26 cellular contexts compared by ENCODE assay signal in the genomic region with DNA sequence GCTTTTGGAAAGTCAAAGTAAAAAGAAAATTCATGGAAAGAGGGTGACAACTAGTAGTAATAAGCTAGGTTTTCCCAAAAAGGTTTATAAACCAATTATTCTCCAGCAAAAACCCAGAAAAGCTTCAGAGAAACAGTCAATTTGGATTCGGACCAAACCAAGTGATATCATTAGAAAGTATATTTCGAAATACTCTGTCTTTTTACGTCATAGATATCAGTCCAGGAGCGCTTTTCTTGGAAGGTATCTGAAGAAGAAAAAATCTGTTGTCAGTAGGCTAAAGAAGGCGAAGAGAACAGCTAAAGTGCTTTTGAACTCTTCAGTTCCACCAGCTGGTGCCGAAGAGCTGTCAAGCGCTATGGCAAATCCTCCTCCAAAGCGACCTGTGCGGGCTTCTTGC.
"Had no signal": no experiment of that assay in that cellular context is flagged by ENCODE, and none has a peak within 500 bp of the region (broad histone marks: within the 10 kb centered on the region; RNA-seq: fewer than 3 reads in every experiment).

No MANE protein-coding gene starts in this region.

- H3K27ac ChIP-seq: brain microvascular endothelial cell, cardiac muscle cell, SJSA1 had no signal

- H3K9me3 ChIP-seq: SJSA1 had no signal

- H3K9me3 Mint-ChIP-seq: activated B cell treated with CpG ODN at 0.5 μM for 24 hours had no signal

- H3K27me3 ChIP-seq: brain microvascular endothelial cell, cardiac muscle cell, SJSA1 had no signal

- H3K36me3 ChIP-seq: brain microvascular endothelial cell had no signal

- H3K4me1 ChIP-seq: SJSA1 had no signal

- H3K4me3 Mint-ChIP-seq: activated B cell treated with CpG ODN at 0.5 μM for 24 hours; activated CD4-positive, alpha-beta memory T cell treated with anti-CD3 and anti-CD28 coated beads for 36 hours; activated CD4-positive, alpha-beta T cell treated with anti-CD3 and anti-CD28 coated beads, Interleukin-2, amount 10 ng/mL, durations not matched to agents 24 days and 14 days; activated naive CD8-positive, alpha-beta T cell; activated T-cell treated with anti-CD3 and anti-CD28 coated beads, Interleukin-2, amount 50 U/mL, for 4 hours had no signal

- FAIRE-seq: RCC 7860 had no signal

- H3K27ac Mint-ChIP-seq: activated B cell treated with CpG ODN at 0.5 μM for 24 hours; activated CD4-positive, alpha-beta memory T cell treated with anti-CD3 and anti-CD28 coated beads for 36 hours; activated CD4-positive, alpha-beta T cell treated with anti-CD3 and anti-CD28 coated beads, Interleukin-2, amount 10 ng/mL, durations not matched to agents 24 days and 14 days; activated naive CD8-positive, alpha-beta T cell had no signal

- ATAC-seq: activated T-cell treated with anti-CD3 and anti-CD28 coated beads, Interleukin-2, amount 50 U/mL, for 4 hours; PC-3; SK-N-SH treated with all-trans-retinoic acid at 6 μM for 48 hours had no signal

- H3K4me1 Mint-ChIP-seq: activated B cell treated with CpG ODN at 0.5 μM for 24 hours; activated CD4-positive, alpha-beta T cell treated with anti-CD3 and anti-CD28 coated beads, Interleukin-2, amount 10 ng/mL, durations not matched to agents 24 days and 14 days had no signal

- DNase-seq: activated B cell treated with CpG ODN at 0.5 μM for 24 hours; activated CD4-positive, alpha-beta memory T cell treated with anti-CD3 and anti-CD28 coated beads for 36 hours; activated CD4-positive, alpha-beta T cell treated with anti-CD3 and anti-CD28 coated beads for 1 hour; activated CD4-positive, alpha-beta T cell treated with anti-CD3 and anti-CD28 coated beads, Interleukin-2, amount 10 ng/mL, durations not matched to agents 24 days and 14 days; activated CD8-positive, alpha-beta memory T cell treated with anti-CD3 and anti-CD28 coated beads for 24 hours; activated effector memory CD4-positive, alpha-beta T cell treated with anti-CD3 and anti-CD28 coated beads, Interleukin-2, amount 50 U/mL, for 16 hours; activated naive CD4-positive, alpha-beta T cell treated with Interleukin-2 at 50 U/mL for 16 hours; activated T-cell treated with anti-CD3 and anti-CD28 coated beads, Interleukin-2, amount 50 U/mL, for 4 hours; brain microvascular endothelial cell; Kasumi-1; KBM-7; NCI-H1048; NCI-H1417; NCI-H1930; NCI-H2171 treated with DMSO at 0.1 percent for 48 hours; NCI-H226; NCI-H526; NCI-H774; PC-3; SHP77; SW 1271 had no signal

- H3K27me3 Mint-ChIP-seq: activated B cell treated with CpG ODN at 0.5 μM for 24 hours; activated CD4-positive, alpha-beta T cell treated with anti-CD3 and anti-CD28 coated beads, Interleukin-2, amount 10 ng/mL, durations not matched to agents 24 days and 14 days; activated naive CD8-positive, alpha-beta T cell had no signal

- H3K4me3 ChIP-seq: cardiac muscle cell, SJSA1 had no signal
